ENCODE assay signal across 8 cellular contexts in the genomic region with DNA sequence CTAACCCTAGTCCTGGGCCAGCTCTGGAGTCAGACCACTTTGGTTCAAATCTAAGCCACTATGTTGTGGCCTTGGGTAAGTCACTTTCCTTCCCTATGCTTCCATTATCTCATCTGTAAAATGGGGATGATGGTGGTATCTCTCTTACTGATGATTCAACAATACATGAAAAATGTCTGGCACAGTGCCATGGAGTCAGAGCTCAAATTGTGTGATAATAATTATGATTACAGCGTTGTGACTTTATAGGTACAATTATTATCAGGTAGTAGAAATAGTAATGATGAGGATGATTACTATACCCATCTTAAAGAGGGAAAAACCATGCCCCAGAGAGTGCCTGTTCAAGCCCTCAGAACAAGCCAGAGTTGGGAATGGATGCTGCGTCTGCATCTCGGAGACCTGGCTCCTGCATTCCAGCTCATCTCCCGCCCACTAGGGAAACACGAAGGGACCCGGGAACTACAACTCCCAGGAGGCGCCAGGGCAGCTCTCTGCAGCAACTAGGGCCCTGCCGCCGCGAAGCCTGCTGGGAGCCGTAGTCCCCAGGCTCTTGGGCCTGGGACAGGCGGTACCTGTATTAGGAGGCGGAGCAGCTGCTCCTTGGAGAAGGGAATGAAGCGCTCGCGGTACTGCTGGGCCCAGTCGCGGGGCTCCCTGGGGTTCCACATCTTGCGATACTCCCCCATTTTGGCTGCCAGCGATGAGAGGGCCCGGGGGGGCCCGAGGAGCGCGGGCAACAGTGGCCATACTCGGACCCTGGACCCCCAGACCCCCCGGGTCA. TPM values are rescaled to one million over a fixed set of nuclear protein-coding genes. Genes with fewer than 3 reads are reported as not detected.
DNase-seq lines count a peak whose midpoint lies in the region; ATAC-seq, FAIRE-seq and TF ChIP-seq lines count a peak whose summit lies in the region.

No MANE protein-coding gene starts in this region.

- FAIRE-seq in small intestine (lab: Jason Lieb, UNC) = no peak

- DNase-seq in NCI-H2227 (lab: John Stamatoyannopoulos, UW; ENCODE audit: unreplicated experiment) (peak; percentile 94), activated B cell treated with CpG ODN at 0.5 μM for 24 hours (peak; percentile 83), cardiac fibroblast (ENCODE audit: low read depth in 2 of 2) (peak; percentile 94 to 97), iPS-NIHi11 (ENCODE audit: low spot score) (peak; percentile 92), small intestine (peak; percentile 96)

- no peaks in the 10 kb centered on the region for H3K36me3 ChIP-seq in ACC112 (ENCODE audit: insufficient read depth, low read length)
- H3K36me3 ChIP-seq in small intestine (ENCODE audit: control insufficient read depth in 2 of 2, insufficient read depth in 2 of 2, low read length in 2 of 2) = no peaks in the 10 kb centered on the region

- peak; percentile 51 for ATAC-seq in GM18867 (IDR thresholded peaks at IDR 0.05; ENCODE audit: unreplicated experiment)
- peak; percentile 42 for ATAC-seq in HG03139 (IDR thresholded peaks at IDR 0.05; ENCODE audit: unreplicated experiment)
- ATAC-seq in activated B cell treated with CpG ODN at 0.5 μM for 24 hours (ENCODE audit: low read depth) = peak; percentile 56

- H3K4me1 ChIP-seq in ACC112 (ENCODE audit: control insufficient read depth, insufficient read depth, low read length, unreplicated experiment) (peaks cover 9% of the 10 kb centered on the region), small intestine (ENCODE audit: control insufficient read depth in 2 of 2, insufficient read depth in 1 of 2, low read depth in 1 of 2, low read length in 1 of 2) (peaks cover 3 to 4% of the 10 kb centered on the region in 2 donors)

- no peaks in the 10 kb centered on the region for H3K79me2 ChIP-seq in ACC112 (ENCODE audit: control insufficient read depth, insufficient read depth, low read length, unreplicated experiment)

- intact Hi-C loops in activated B cell treated with CpG ODN at 0.5 μM for 24 hours (cut with micrococcal nuclease) = loop anchor here (1.0 to 5.0 kb wide), 4 partner anchors 56 to 1134 kb away; partner anchors contain the start of gene RPS11

- H3K4me1 Mint-ChIP-seq in activated B cell treated with CpG ODN at 0.5 μM for 24 hours = peaks cover 19% of the 10 kb centered on the region

- no peaks in the 10 kb centered on the region for H3K27me3 Mint-ChIP-seq in activated B cell treated with CpG ODN at 0.5 μM for 24 hours

- peak overlapping the region; percentile 85 for H3K4me3 ChIP-seq in ACC112 (ENCODE audit: low read depth, low read length)
- H3K4me3 ChIP-seq in cardiac fibroblast (replicated peaks in 1 of 2; ENCODE audit: low read depth in 2 of 2, low read length in 2 of 2) = peak overlapping the region; percentile 63 to 67
- peak overlapping the region; percentile 44 to 47 for H3K4me3 ChIP-seq in small intestine (ENCODE audit: low read depth in 1 of 2, low read length in 2 of 2)

- H3K27me3 ChIP-seq in ACC112 (ENCODE audit: insufficient read depth, low read length) (no peaks in the 10 kb centered on the region), small intestine (ENCODE audit: control insufficient read depth in 2 of 2, insufficient read depth in 2 of 2, low read length in 2 of 2) (no peaks in the 10 kb centered on the region)

- POLR2A ChIA-PET in activated B cell treated with CpG ODN at 0.5 μM for 24 hours (lab: Charles Lee) = interaction anchor here (0.6 to 3.1 kb wide), 15 partner anchors 28 to 512 kb away, joined by 3 to 48 read pairs (median 6); partner anchors contain the start of genes CARD8, EMP3, KDELR1 and PLA2G4C

- no peaks in the 10 kb centered on the region for H3K9me3 ChIP-seq in small intestine (ENCODE audit: control insufficient read depth, low read depth)

- H3K9me3 Mint-ChIP-seq in activated B cell treated with CpG ODN at 0.5 μM for 24 hours = no peaks in the 10 kb centered on the region

- peak overlapping the region; percentile 87 for H3K4me3 Mint-ChIP-seq in activated B cell treated with CpG ODN at 0.5 μM for 24 hours

- peak overlapping the region; percentile 93 for H3K27ac Mint-ChIP-seq in activated B cell treated with CpG ODN at 0.5 μM for 24 hours

- H3K36me3 Mint-ChIP-seq in activated B cell treated with CpG ODN at 0.5 μM for 24 hours (ENCODE audit: low read depth) = peaks cover 18% of the 10 kb centered on the region

- TF ChIP-seq CTCF in activated B cell treated with CpG ODN at 0.5 μM for 24 hours (IDR thresholded peaks at IDR 0.05) (no peak), cardiac fibroblast (IDR thresholded peaks at IDR 0.05; ENCODE audit: low read depth, low read length) (no peak)

- CTCF ChIA-PET in activated B cell treated with CpG ODN at 0.5 μM for 24 hours (lab: Charles Lee) = interaction anchor here (1.6 to 2.5 kb wide), 3 partner anchors 12 to 29 kb away, joined by 7 to 22 read pairs (median 14); partner anchors contain the start of gene KDELR1

- H3K27ac ChIP-seq in ACC112 (ENCODE audit: low read depth, low read length) (peak overlapping the region; percentile 69), small intestine (ENCODE audit: low read depth in 1 of 2, low read length in 1 of 2) (peak overlapping the region; percentile 81 to 89)

- 2 to 3% (median 2%) methylated on average over 25 to 26 of the region's 26 CpGs for WGBS in small intestine, 3 donors

- peak overlapping the region; percentile 93 for H2AFZ ChIP-seq in ACC112 (ENCODE audit: low read length, unreplicated experiment)

RNA-seq across cellular contexts. Expression of gene TMEM143, which starts 0.8 kb away (rescaled TPM):
- total RNA-seq in activated B cell treated with CpG ODN at 0.5 μM for 24 hours = 10.2 and 10.5 TPM in 2 replicates
- polyA plus RNA-seq in small intestine = 10 to 100 TPM in 1 of 3 donors, 1 to 10 TPM in 2; 5.9 to 13.2 (median 8.4) TPM

RNA-seq across cellular contexts. Expression of gene SYNGR4, which starts 1.3 kb away (rescaled TPM):
- not detected in 2 replicates for total RNA-seq in activated B cell treated with CpG ODN at 0.5 μM for 24 hours
- under 1 TPM in 1 of 3 donors, not detected in 2; 0.15 TPM for polyA plus RNA-seq in small intestine

RNA-seq across cellular contexts. Expression of gene KDELR1, which starts 28.4 kb away (rescaled TPM):
- 50.8 and 51.9 TPM in 2 replicates for total RNA-seq in activated B cell treated with CpG ODN at 0.5 μM for 24 hours
- 100 to 1,000 TPM in 2 of 3 donors, 10 to 100 TPM in 1; 95.4 to 231 (median 101) TPM for polyA plus RNA-seq in small intestine

RNA-seq across cellular contexts. Expression of gene GRIN2D, which starts 30.6 kb away (rescaled TPM):
- 0.93 and 1.2 TPM in 2 replicates for total RNA-seq in activated B cell treated with CpG ODN at 0.5 μM for 24 hours
- under 1 TPM in 1 of 3 donors, not detected in 2; 0.25 TPM for polyA plus RNA-seq in small intestine

RNA-seq across cellular contexts. Expression of gene EMP3, which starts 37.6 kb away (rescaled TPM):
- total RNA-seq in activated B cell treated with CpG ODN at 0.5 μM for 24 hours = 309 and 320 TPM in 2 replicates
- 10 to 100 TPM in 2 of 3 donors, 1 to 10 TPM in 1; 3.4 to 47.4 (median 19.5) TPM for polyA plus RNA-seq in small intestine

Comparison
In these comparisons a context has a peak if more than half of its experiments do, and no peak if none do; other contexts are left out.
1. Peak in every context shown above with its lines: DNase-seq, ATAC-seq, H3K4me3 ChIP-seq and H3K27ac ChIP-seq.